In genomic region chr12:57459055-57459749, GRCh38 we compare ENCODE assay signal across 8 cellular contexts. TPM values are rescaled to one million over a fixed set of nuclear protein-coding genes. Genes with fewer than 3 reads are reported as not detected.
DNase-seq lines count a peak whose midpoint lies in the region; ATAC-seq and TF ChIP-seq lines count a peak whose summit lies in the region.

No MANE protein-coding gene starts in this region.

- H3K27me3 Mint-ChIP-seq in Calu3 (ENCODE audit: unreplicated experiment), result peaks cover 46% of the 10 kb centered on the region

- CTCF ChIA-PET in Calu3 (lab: Charles Lee), result interaction anchor here (0.9 to 3.6 kb wide), 11 partner anchors 9 to 246 kb away, joined by 3 to 13 read pairs (median 5); partner anchors contain the start of gene MARS1

- H3K4me1 ChIP-seq in HUES48 (ENCODE audit: control insufficient read depth, insufficient read depth, low read length) (peaks cover 31% of the 10 kb centered on the region), NT2/D1 (ENCODE audit: insufficient read depth, insufficient read length) (peaks cover 23% of the 10 kb centered on the region)

- H3K9me3 Mint-ChIP-seq in Calu3 (ENCODE audit: low read depth, unreplicated experiment), result no peaks in the 10 kb centered on the region

- H3K9me3 ChIP-seq in HUES48 (ENCODE audit: control insufficient read depth, insufficient read depth, low read length) (no peaks in the 10 kb centered on the region), NT2/D1 (ENCODE audit: insufficient read depth, low read length) (no peaks in the 10 kb centered on the region)

- H3K36me3 Mint-ChIP-seq in Calu3 (ENCODE audit: insufficient read depth, unreplicated experiment), result peaks cover 35% of the 10 kb centered on the region

- intact Hi-C loops in Calu3 (cut with micrococcal nuclease; ENCODE audit: unreplicated experiment), result loop anchor here (5.0 to 10.0 kb wide), 2 partner anchors 166 to 247 kb away; no protein-coding TSS in a partner anchor

- peak overlapping the region; percentile 74 for H3K4me3 Mint-ChIP-seq in Calu3 (ENCODE audit: low read depth, unreplicated experiment)

- H3K9ac ChIP-seq in HUES48 (ENCODE audit: low read depth, low read length) (peak overlapping the region; percentile 45), NT2/D1 (ENCODE audit: insufficient read length, low read depth) (peak overlapping the region; percentile 88)

- no TSS peak for BruUV-seq in Calu3 (replicated peaks; lab: Mats Ljungman, UMichigan)

- peak overlapping the region; percentile 74 for H3K27ac ChIP-seq in HUES48 (ENCODE audit: low read depth, low read length)

- ATAC-seq in GM21390 (IDR thresholded peaks at IDR 0.05; ENCODE audit: unreplicated experiment), result peak; percentile 51

- no peaks in the 10 kb centered on the region for H3K27me3 ChIP-seq in HUES48 (ENCODE audit: control insufficient read depth, insufficient read depth, low read length)
- no peaks in the 10 kb centered on the region for H3K27me3 ChIP-seq in NT2/D1 (ENCODE audit: insufficient read depth, insufficient read length)

- TF ChIP-seq CTCF in Calu3 (IDR thresholded peaks at IDR 0.05; ENCODE audit: unreplicated experiment) (peak; percentile 95), epithelial cell of esophagus (IDR thresholded peaks at IDR 0.05; ENCODE audit: insufficient read depth, low read depth, low read length, missing control alignments) (peak; percentile 96)

- DNase-seq in Calu3, result peak; percentile 96
- DNase-seq in NT2/D1 (ENCODE audit: low read depth, low spot score), result peak; percentile 98
- peak; percentile 96 for DNase-seq in activated CD8-positive, alpha-beta memory T cell treated with anti-CD3 and anti-CD28 coated beads, Interleukin-2, amount 50 U/mL, for 4 hours
- peak; percentile 96 for DNase-seq in epithelial cell of esophagus (ENCODE audit: low read depth)
- peak; percentile 92 for DNase-seq in middle frontal gyrus (ENCODE audit: extremely low spot score, low spot score)
- peak; percentile 83 to 87 for DNase-seq in stimulated activated CD8-positive, alpha-beta memory T cell treated with anti-CD3 and anti-CD28 coated beads, Interleukin-2, amount 100 ng/mL, for 1 hour (ENCODE audit: low read depth in 2 of 2)

- H3K4me1 Mint-ChIP-seq in Calu3 (ENCODE audit: low read depth, unreplicated experiment), result peaks cover 56% of the 10 kb centered on the region

- H3K4me3 ChIP-seq in HUES48 (ENCODE audit: low read depth, low read length) (peak overlapping the region; percentile 86), NT2/D1 (ENCODE audit: insufficient read length, low read depth) (peak overlapping the region; percentile 78), epithelial cell of esophagus (ENCODE audit: low read length) (peak overlapping the region; percentile 49)

- peak overlapping the region; percentile 96 for H3K27ac Mint-ChIP-seq in Calu3 (ENCODE audit: unreplicated experiment)

- H3K36me3 ChIP-seq in HUES48 (ENCODE audit: control insufficient read depth, insufficient read depth, low read length), result no peaks in the 10 kb centered on the region
- no peaks in the 10 kb centered on the region for H3K36me3 ChIP-seq in NT2/D1 (ENCODE audit: insufficient read depth, insufficient read length, low read length)

RNA-seq across cellular contexts. Expression of gene GLI1, which starts 0.4 kb away (rescaled TPM):
- total RNA-seq in Calu3 (2022), result 0.54 and 0.61 TPM in 2 replicates

RNA-seq across cellular contexts. Expression of gene INHBE, which starts 4.1 kb away (rescaled TPM):
- 0.38 and 0.64 TPM in 2 replicates for total RNA-seq in Calu3 (2022)

RNA-seq across cellular contexts. Expression of gene ARHGAP9, which starts 20.5 kb away (rescaled TPM):
- 0.39 TPM in 1 of 2 replicates, not detected in the other for total RNA-seq in Calu3 (2022)

RNA-seq across cellular contexts. Expression of gene INHBC, which starts 24.6 kb away (rescaled TPM):
- total RNA-seq in Calu3 (2022), result not detected in 2 replicates

RNA-seq across cellular contexts. Expression of gene R3HDM2, which starts 28.4 kb away (rescaled TPM):
- total RNA-seq in Calu3 (2022), result 77.3 and 87.6 TPM in 2 replicates

Comparison
In these comparisons a context has a peak if more than half of its experiments do, and no peak if none do; other contexts are left out.
1. Peak in every context shown above with its lines: DNase-seq, ATAC-seq, H3K4me3 ChIP-seq and H3K27ac ChIP-seq.